Comparison of ENCODE assay signal across 1 cellular context in genomic region chr2:160493227-160494028, GRCh38.
TF ChIP-seq lines count a peak whose summit lies in the region.

Gene RBMS1, minus strand, starts transcription at chr2:160493807. Its CDS starts 444 bp downstream, at chr2:160493363.

TF ChIP-seq in HepG2, 621 proteins besides CTCF, POLR2A, EP300 and RAD21 (continued from another document and continues in another):
- TF ChIP-seq SKIL (CRISPR knock-in tag; IDR thresholded peaks at IDR 0.05; ENCODE audit: borderline replicate concordance) (no peak), HNF4G (IDR thresholded peaks at IDR 0.05; ENCODE audit: borderline replicate concordance, low read depth, low read length) (0 out of 2 replicates have a peak, but pooled peaks have one; percentile 5), HNF4G (CRISPR knock-in tag; IDR thresholded peaks at IDR 0.05; ENCODE audit: borderline replicate concordance, low read depth) (no peak), HNRNPUL1 (IDR thresholded peaks at IDR 0.05; ENCODE audit: low read depth, low read length) (no peak), RNF219 (CRISPR knock-in tag; IDR thresholded peaks at IDR 0.05) (no peak), MBNL3 (CRISPR knock-in tag; conservative IDR thresholded peaks at IDR 0.05) (no peak), THAP9 (CRISPR knock-in tag; IDR thresholded peaks at IDR 0.05; ENCODE audit: borderline replicate concordance) (no peak), HNF4A (CRISPR knock-in tag; IDR thresholded peaks at IDR 0.05) (no peak), MEIS2 (CRISPR knock-in tag; IDR thresholded peaks at IDR 0.05) (no peak), ZNF563 (CRISPR knock-in tag; IDR thresholded peaks at IDR 0.05) (peak; percentile 53; the same call in 1 of the 2 replicates), TFDP2 (CRISPR knock-in tag; IDR thresholded peaks at IDR 0.05) (peak; percentile 33; the same call in 1 of the 2 replicates), ZNF747 (CRISPR knock-in tag; IDR thresholded peaks at IDR 0.05; ENCODE audit: borderline replicate concordance) (no peak), PHF20 (CRISPR knock-in tag; IDR thresholded peaks at IDR 0.05) (0 out of 2 replicates have a peak, but pooled peaks have one; percentile 8), ZBTB34 (CRISPR knock-in tag; IDR thresholded peaks at IDR 0.05) (no peak), ZSCAN5A (CRISPR knock-in tag; IDR thresholded peaks at IDR 0.05; ENCODE audit: borderline replicate concordance) (no peak), ZNF792 (CRISPR knock-in tag; IDR thresholded peaks at IDR 0.05) (0 out of 2 replicates have a peak, but pooled peaks have one; percentile 28), ZNF101 (CRISPR knock-in tag; IDR thresholded peaks at IDR 0.05; ENCODE audit: borderline replicate concordance, low read depth) (no peak), RFX5 (IDR thresholded peaks at IDR 0.05; ENCODE audit: low read depth, low read length) (no peak), ZNF20 (CRISPR knock-in tag; IDR thresholded peaks at IDR 0.05) (no peak), ZNF629 (CRISPR knock-in tag; conservative IDR thresholded peaks at IDR 0.05) (no peak), ZFYVE20 (CRISPR knock-in tag; IDR thresholded peaks at IDR 0.05; ENCODE audit: borderline replicate concordance, low read depth) (peak; percentile 36; the same call in 1 of the 2 replicates), PLRG1 (conservative IDR thresholded peaks at IDR 0.05) (no peak), ATF7-NPFF (CRISPR knock-in tag; IDR thresholded peaks at IDR 0.05; ENCODE audit: low read depth) (peak; percentile 47; the same call in 1 of the 2 replicates), ARNT (IDR thresholded peaks at IDR 0.05) (no peak), ZNF670 (CRISPR knock-in tag; IDR thresholded peaks at IDR 0.05; ENCODE audit: borderline replicate concordance) (peak; percentile 52), POGZ (CRISPR knock-in tag; IDR thresholded peaks at IDR 0.05) (no peak), HOMEZ (CRISPR knock-in tag; IDR thresholded peaks at IDR 0.05; ENCODE audit: low read depth) (no peak), ZNF407 (CRISPR knock-in tag; IDR thresholded peaks at IDR 0.05; ENCODE audit: not compliant biosample characterization) (no peak), NFYB (CRISPR knock-in tag; IDR thresholded peaks at IDR 0.05) (no peak; the same call in 1 of the 2 replicates), ZSCAN25 (CRISPR knock-in tag; IDR thresholded peaks at IDR 0.05) (no peak)
